27 cellular contexts compared by ENCODE assay signal in the genomic region with DNA sequence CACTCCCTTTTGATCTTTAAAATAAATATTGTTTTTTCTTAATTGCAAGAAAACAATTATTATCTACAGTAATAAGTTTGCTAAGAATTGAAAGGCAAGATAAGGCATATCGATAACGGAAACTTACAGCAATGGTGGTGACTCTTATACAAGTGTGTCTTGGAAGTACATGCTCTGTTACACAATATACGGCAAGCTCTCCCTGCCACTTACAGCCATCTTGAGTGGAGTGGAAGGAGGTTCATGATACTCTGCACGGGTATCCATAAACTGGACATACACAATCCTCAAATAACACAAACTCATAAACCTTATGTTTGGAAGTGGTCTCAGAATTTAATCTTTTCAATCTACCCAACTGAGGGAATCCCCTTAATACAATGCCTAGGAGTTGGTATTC.
"Had no signal": no experiment of that assay in that cellular context is flagged by ENCODE, and none has a peak within 500 bp of the region (broad histone marks: within the 10 kb centered on the region; RNA-seq: fewer than 3 reads in every experiment).

No MANE protein-coding gene starts in this region.

- FAIRE-seq: bronchial epithelial cell had no signal

- H3K36me3 ChIP-seq: ascending aorta, MG63, Peyer's patch, SJCRH30 had no signal

- H3K4me3 ChIP-seq: ascending aorta, body of pancreas, MG63, Peyer's patch, SJCRH30 had no signal

- H3K27ac ChIP-seq: ascending aorta, body of pancreas, Peyer's patch, RWPE1, SJCRH30, VCaP had no signal

- ATAC-seq: activated naive CD4-positive, alpha-beta T cell treated with anti-CD3 and anti-CD28 coated beads, Interleukin-2, amount 50 U/mL, for 72 hours; activated naive CD8-positive, alpha-beta T cell treated with anti-CD3 and anti-CD28 coated beads, Interleukin-2, amount 50 U/mL, for 24 hours; activated T-cell treated with anti-CD3 and anti-CD28 coated beads, Interleukin-2, amount 50 U/mL, for 4 hours; body of pancreas; SK-N-SH treated with all-trans-retinoic acid at 6 μM for 48 hours had no signal

- H3K27me3 ChIP-seq: ascending aorta, body of pancreas, Peyer's patch, SJCRH30 had no signal

- H3K4me1 ChIP-seq: ascending aorta, Peyer's patch, SJCRH30 had no signal

- H3K9me3 ChIP-seq: ascending aorta, body of pancreas, Peyer's patch, SJCRH30 had no signal

- DNase-seq: activated CD4-positive, alpha-beta memory T cell treated with anti-CD3 and anti-CD28 coated beads for 36 hours; activated CD4-positive, alpha-beta T cell treated with anti-CD3 and anti-CD28 coated beads, Interleukin-2, amount 10 ng/mL, durations not matched to agents 7 days and 5 days; activated CD4-positive, CD25-positive, alpha-beta regulatory T cell; activated CD8-positive, alpha-beta memory T cell treated with anti-CD3 and anti-CD28 coated beads for 24 hours; activated effector memory CD4-positive, alpha-beta T cell treated with anti-CD3 and anti-CD28 coated beads, Interleukin-2, amount 50 U/mL, for 16 hours; activated naive CD4-positive, alpha-beta T cell treated with Interleukin-2 at 50 U/mL for 16 hours; activated naive CD8-positive, alpha-beta T cell treated with anti-CD3 and anti-CD28 coated beads, Interleukin-2, amount 50 U/mL, for 24 hours; activated T-cell treated with anti-CD3 and anti-CD28 coated beads, Interleukin-2, amount 50 U/mL, for 4 hours; amniotic stem cell; body of pancreas; MV-4-11; NCI-H1092 treated with DMSO at 0.1 percent for 48 hours; NCI-H1417 treated with DMSO at 0.1 percent for 48 hours; NCI-H1694 treated with DMSO at 0.1 percent for 48 hours; NCI-H2081; NCI-H510A treated with DMSO at 0.1 percent for 48 hours; Peyer's patch; Right ventricle myocardium superior; SJCRH30; SW 1271 had no signal
